ENCODE assay signal across 25 cellular contexts in the genomic region with DNA sequence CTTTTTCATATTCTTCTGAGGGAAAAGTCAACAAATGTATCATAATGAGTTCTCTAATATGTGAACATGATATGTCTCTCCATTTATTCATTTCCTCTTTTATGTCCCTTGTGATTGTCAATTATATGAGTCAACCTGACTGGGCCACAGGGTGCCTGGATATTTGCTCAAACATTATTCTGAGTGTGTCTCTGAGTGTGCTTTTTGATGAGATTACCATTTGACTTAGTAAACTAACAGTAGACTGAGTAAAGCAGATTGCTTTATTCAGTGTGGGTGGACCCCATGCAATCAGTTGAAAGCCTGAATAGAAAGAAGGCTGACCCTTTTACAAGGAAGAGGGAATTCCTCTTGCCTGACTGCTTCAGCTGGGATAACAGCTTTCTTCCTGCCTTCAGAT.
DNase-seq lines count a peak whose midpoint lies in the region; ATAC-seq and TF ChIP-seq lines count a peak whose summit lies in the region.
"Had no signal": no experiment of that assay in that cellular context is flagged by ENCODE, and none has a peak within 500 bp of the region (broad histone marks: within the 10 kb centered on the region; RNA-seq: fewer than 3 reads in every experiment).

No MANE protein-coding gene starts in this region.

- no peaks in the 10 kb centered on the region for H3K4me1 Mint-ChIP-seq in neural progenitor cell
- H3K4me1 Mint-ChIP-seq: central memory CD8-positive, alpha-beta T cell; WTC11 had no signal

- H3K4me3 ChIP-seq in Panc1 (ENCODE audit: low read depth in 2 of 2, low read length in 2 of 2) (no peak overlapping the region), neural progenitor cell (no peak overlapping the region)
- H3K4me3 ChIP-seq: stomach had no signal

- TF ChIP-seq CTCF in Panc1 (IDR thresholded peaks at IDR 0.05) = no peak
- TF ChIP-seq CTCF in neural progenitor cell (IDR thresholded peaks at IDR 0.05) = no peak
- no peak for TF ChIP-seq CTCF in omental fat pad (IDR thresholded peaks at IDR 0.05)

- ATAC-seq in Panc1 (peak; percentile 66; the same call in 1 of the 2 replicates), omental fat pad (ENCODE audit: low FRiP score) (no peak)
- ATAC-seq: Right ventricle myocardium inferior, sciatic nerve, WTC11 had no signal

- H3K79me2 ChIP-seq in neural progenitor cell (ENCODE audit: low read depth) = no peaks in the 10 kb centered on the region

- H3K4me1 ChIP-seq in Panc1 (ENCODE audit: control insufficient read depth, insufficient read depth, low read length) = no peaks in the 10 kb centered on the region
- H3K4me1 ChIP-seq in neural progenitor cell = peaks cover 5% of the 10 kb centered on the region
- H3K4me1 ChIP-seq: stomach had no signal

- H3K27me3 ChIP-seq in Panc1 (ENCODE audit: control insufficient read depth, insufficient read depth, low read length) = no peaks in the 10 kb centered on the region
- no peaks in the 10 kb centered on the region for H3K27me3 ChIP-seq in neural progenitor cell
- H3K27me3 ChIP-seq: stomach had no signal

- H3K27ac ChIP-seq in Panc1 (ENCODE audit: low read length) = no peak overlapping the region
- H3K27ac ChIP-seq in neural progenitor cell = no peak overlapping the region
- H3K27ac ChIP-seq: KMS-11, stomach had no signal

- H3K9me3 Mint-ChIP-seq in neural progenitor cell = peaks cover 16% of the 10 kb centered on the region
- H3K9me3 Mint-ChIP-seq: central memory CD8-positive, alpha-beta T cell; T-helper 2 cell treated with Interferon-gamma antibody and Interleukin-4, amounts not matched to agents 5 μg/mL and 100 μg/mL, for 36 hours had no signal

- H3K36me3 Mint-ChIP-seq in neural progenitor cell = no peaks in the 10 kb centered on the region
- H3K36me3 Mint-ChIP-seq: activated naive CD8-positive, alpha-beta T cell had no signal

- no peak overlapping the region for H3K27ac Mint-ChIP-seq in neural progenitor cell
- H3K27ac Mint-ChIP-seq: activated naive CD8-positive, alpha-beta T cell; CD4-positive, alpha-beta T cell; T-helper 2 cell treated with Interferon-gamma antibody and Interleukin-4, amounts not matched to agents 5 μg/mL and 100 μg/mL, for 36 hours; WTC11 had no signal

- H3K36me3 ChIP-seq in Panc1 (ENCODE audit: control insufficient read depth, insufficient read depth, low read length) (no peaks in the 10 kb centered on the region), neural progenitor cell (no peaks in the 10 kb centered on the region)
- H3K36me3 ChIP-seq: stomach had no signal

- CTCF ChIA-PET in Panc1 (lab: Charles Lee) = no interaction called here

- no TSS peak for BruUV-seq in Panc1 (replicated peaks; lab: Mats Ljungman, UMichigan)

- H3F3A ChIP-seq in neural progenitor cell (ENCODE audit: low read depth) = no peaks in the 10 kb centered on the region

- intact Hi-C loops in Panc1 (cut with micrococcal nuclease; ENCODE audit: unreplicated experiment) = no loop called here

- no peak overlapping the region for H3K4me2 ChIP-seq in neural progenitor cell
- H3K4me2 ChIP-seq: KMS-11 had no signal

- no peaks in the 10 kb centered on the region for H4K20me1 ChIP-seq in neural progenitor cell (ENCODE audit: low read depth)

- POLR2A ChIA-PET in Panc1 (lab: Charles Lee) = no interaction called here

- H2AFZ ChIP-seq in neural progenitor cell (replicated peaks) = no peak overlapping the region

- H3K9me3 ChIP-seq in Panc1 (ENCODE audit: control insufficient read depth, insufficient read depth, low read depth, low read length) (peaks cover 29% of the 10 kb centered on the region; the same call in 1 of the 2 replicates), neural progenitor cell (ENCODE audit: low read depth) (no peaks in the 10 kb centered on the region)

- DNase-seq in Daoy (ENCODE audit: low read depth) = peak; percentile 60
- DNase-seq in NCI-H2081 (lab: John Stamatoyannopoulos, UW) = peak; percentile 19 to 90
- DNase-seq in Panc1 (ENCODE audit: low read depth, low spot score) = peak; percentile 92
- DNase-seq in neural progenitor cell (ENCODE audit: low spot score) = peak; percentile 9
- DNase-seq in stimulated activated naive CD4-positive, alpha-beta T cell treated with Interleukin-2 at 50 U/mL for 16 hours (lab: John Stamatoyannopoulos, UW) = no peak
- no peak for DNase-seq in GM19238 (ENCODE audit: insufficient read length, low spot score)
- DNase-seq in omental fat pad (ENCODE audit: low spot score) = no peak
- DNase-seq: activated CD4-positive, alpha-beta T cell treated with anti-CD3 and anti-CD28 coated beads, Interleukin-2, amount 50 U/mL, for 4 hours; aorta; CD4-positive, alpha-beta T cell; dermis blood vessel endothelial cell; DMS 273 treated with DMSO at 0.1 percent for 48 hours; kidney glomerular epithelial cell; NCI-H510A; posterior cingulate gyrus; stimulated activated CD4-positive, alpha-beta T cell treated with anti-CD3 and anti-CD28 coated beads, Interleukin-15, amount 100 ng/mL, for 24 hours; stomach; trophoblast cell had no signal

- in situ Hi-C loops in Panc1 (cut with HindIII; ENCODE audit: low pct_unique_long_range_greater_than_20kb, low sequenced_read_pairs) = no loop called here

- no peak overlapping the region for H3K4me3 Mint-ChIP-seq in neural progenitor cell
- H3K4me3 Mint-ChIP-seq: activated naive CD8-positive, alpha-beta T cell; CD4-positive, alpha-beta T cell; central memory CD8-positive, alpha-beta T cell; T-helper 2 cell treated with Interferon-gamma antibody and Interleukin-4, amounts not matched to agents 5 μg/mL and 100 μg/mL, for 36 hours; WTC11 had no signal

- H3K9ac ChIP-seq in neural progenitor cell = no peak overlapping the region
- H3K9ac ChIP-seq: KMS-11 had no signal

- no peaks in the 10 kb centered on the region for H3K27me3 Mint-ChIP-seq in neural progenitor cell (ENCODE audit: insufficient read depth, low read depth)

Comparison
In these comparisons a context has a peak if more than half of its experiments do, and no peak if none do; other contexts are left out.
1. DNase-seq: peak in Daoy (single experiment), NCI-H2081 (2 of 2), Panc1 (single experiment) and neural progenitor cell (single experiment); none in stimulated activated naive CD4-positive, alpha-beta T cell treated with Interleukin-2 at 50 U/mL for 16 hours (single experiment), GM19238 (single experiment) and omental fat pad (single experiment).